In the genomic region with DNA sequence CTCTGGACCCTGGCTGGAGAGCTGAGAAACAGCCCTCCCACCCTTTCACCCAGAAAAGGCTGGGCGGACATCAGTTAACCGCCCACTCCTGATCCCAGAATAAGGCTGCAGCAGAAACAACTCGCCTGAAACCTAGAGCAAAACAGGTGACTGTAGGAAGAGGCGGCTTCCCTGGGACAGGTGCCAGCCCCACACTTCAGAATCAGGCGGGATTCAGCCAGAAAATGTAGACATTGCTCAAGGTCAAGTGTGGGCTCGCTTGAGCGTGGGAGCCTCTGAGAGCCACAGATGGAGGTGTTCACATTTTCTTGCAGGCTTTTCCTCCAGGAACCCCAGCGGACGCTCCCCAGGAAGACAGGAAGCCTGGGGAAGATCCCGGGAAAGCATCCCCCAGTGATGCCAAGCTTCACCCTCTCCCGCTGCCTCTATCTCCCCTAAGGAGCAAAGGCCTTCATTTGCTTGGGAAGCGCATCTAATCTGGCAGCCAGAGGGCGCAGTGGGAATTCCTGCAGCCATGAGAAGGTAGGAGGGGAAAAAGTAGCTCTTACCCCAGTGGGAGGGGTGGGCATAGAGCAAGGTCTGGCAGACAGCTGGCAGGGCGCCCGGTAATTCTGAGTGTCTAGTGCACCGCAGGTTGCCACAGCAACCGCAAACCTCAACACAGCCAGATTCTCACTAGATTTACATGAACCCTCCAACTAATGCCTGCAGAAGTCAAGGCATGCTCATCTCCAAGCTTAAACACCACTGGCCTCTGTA, we compare ENCODE assay signal across 1 cellular context.
A peak's percentile ranks its signal among the peaks of the same experiment; 100 is the strongest.
TF ChIP-seq lines count a peak whose summit lies in the region.

No MANE protein-coding gene starts in this region.

TF ChIP-seq in HepG2, 621 proteins besides CTCF, POLR2A, EP300 and RAD21 (continued from another document):
- TF ChIP-seq ZNF574 (CRISPR knock-in tag; IDR thresholded peaks at IDR 0.05) (0 out of 2 replicates have a peak, but pooled peaks have one; percentile 25), ZFP36L2 (CRISPR knock-in tag; IDR thresholded peaks at IDR 0.05) (no peak), ZNF572 (CRISPR knock-in tag; IDR thresholded peaks at IDR 0.05) (no peak), ZFP36L1 (CRISPR knock-in tag; IDR thresholded peaks at IDR 0.05) (no peak), XRCC5 (optimal IDR thresholded peaks at IDR 0.05; ENCODE audit: low read length) (peak; percentile 78), ZBTB43 (CRISPR knock-in tag; conservative IDR thresholded peaks at IDR 0.05) (no peak), MXD1 (CRISPR knock-in tag; IDR thresholded peaks at IDR 0.05) (no peak)
- TF ChIP-seq, protein P1, sequence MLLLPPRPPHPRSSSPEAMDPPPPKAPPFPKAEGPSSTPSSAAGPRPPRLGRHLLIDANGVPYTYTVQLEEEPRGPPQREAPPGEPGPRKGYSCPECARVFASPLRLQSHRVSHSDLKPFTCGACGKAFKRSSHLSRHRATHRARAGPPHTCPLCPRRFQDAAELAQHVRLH (CRISPR knock-in tag; IDR thresholded peaks at IDR 0.05; ENCODE audit: borderline replicate concordance, low read depth) = no peak
